ENCODE assay signal across 2 cellular contexts in the genomic region with DNA sequence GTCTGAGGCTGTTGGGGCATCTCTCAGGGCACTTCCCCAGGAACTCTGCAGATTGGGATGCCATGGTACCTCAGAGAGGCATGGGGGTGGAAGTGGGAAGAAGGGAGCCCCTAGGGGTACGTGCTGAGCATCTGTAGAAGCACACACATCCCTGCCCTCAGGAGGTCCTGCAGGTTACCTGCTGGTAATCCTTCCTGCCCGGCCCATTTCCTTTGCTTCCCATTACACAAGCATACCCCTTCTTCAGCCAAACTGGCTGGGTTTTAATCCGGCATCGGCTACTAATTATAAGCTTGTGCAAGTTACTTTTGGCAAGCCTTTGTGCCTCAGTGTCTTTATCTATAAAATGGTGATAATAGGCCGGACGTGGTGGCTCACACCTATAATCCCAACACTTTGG.
TF ChIP-seq lines count a peak whose summit lies in the region.

No MANE protein-coding gene starts in this region.

TF ChIP-seq in SK-N-SH, 30 proteins besides CTCF, POLR2A, EP300 and RAD21 (continued from another document):
- no peak for TF ChIP-seq IRF3 (IDR thresholded peaks at IDR 0.05; ENCODE audit: low read depth, low read length)
- no peak for TF ChIP-seq SIN3A (IDR thresholded peaks at IDR 0.05; ENCODE audit: borderline replicate concordance, low read depth, low read length)
- no peak for TF ChIP-seq RFX5 (IDR thresholded peaks at IDR 0.05; ENCODE audit: low read length)
- TF ChIP-seq FOSL2 (IDR thresholded peaks at IDR 0.05; ENCODE audit: borderline replicate concordance, low read depth): no peak
- no peak for TF ChIP-seq MEF2A (IDR thresholded peaks at IDR 0.05; ENCODE audit: borderline replicate concordance, low read depth)

TF ChIP-seq in SK-N-SH treated with all-trans-retinoic acid at 6 μM for 48 hours, 23 proteins besides CTCF, POLR2A, EP300 and RAD21 (continued from another document):
- TF ChIP-seq PATZ1 (CRISPR knock-in tag; IDR thresholded peaks at IDR 0.05; ENCODE audit: borderline replicate concordance): no peak
- TF ChIP-seq ZNF565 (CRISPR knock-in tag; conservative IDR thresholded peaks at IDR 0.05; ENCODE audit: low read depth): no peak
